In the genomic region with DNA sequence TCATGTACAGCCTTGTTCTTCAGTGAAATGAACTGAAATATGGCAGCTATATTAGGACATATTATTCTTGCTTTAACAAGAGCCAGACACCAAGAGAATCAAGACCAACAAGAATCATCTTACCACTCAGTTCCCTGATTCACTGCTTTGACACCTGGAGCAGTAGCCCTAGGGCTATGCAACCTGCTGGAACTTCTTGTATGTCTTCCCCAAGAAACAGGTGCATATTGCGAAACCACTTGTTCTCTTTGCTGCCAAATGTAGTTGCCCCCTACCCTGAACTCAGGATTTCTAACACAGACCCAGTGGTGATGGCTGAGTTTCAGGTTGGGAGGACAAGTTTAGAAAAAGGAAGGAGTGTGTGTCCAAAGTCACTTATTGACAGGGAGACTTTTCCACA, we compare ENCODE assay signal across 2 cellular contexts.
TF ChIP-seq lines count a peak whose summit lies in the region.

No MANE protein-coding gene starts in this region.

TF ChIP-seq in IMR-90, 13 proteins besides CTCF, POLR2A, EP300 and RAD21:
- TF ChIP-seq BHLHE40 (IDR thresholded peaks at IDR 0.05; ENCODE audit: low read depth, low read length) (no peak), CEBPB (IDR thresholded peaks at IDR 0.05; ENCODE audit: low read depth, low read length) (peak; percentile 66)

TF ChIP-seq in K562, 482 proteins besides CTCF, POLR2A, EP300 and RAD21:
- TF ChIP-seq CEBPB (tag; IDR thresholded peaks at IDR 0.05) (peak; percentile 79), NFRKB (IDR thresholded peaks at IDR 0.05; ENCODE audit: low read depth) (no peak), ZNF76 (CRISPR knock-in tag; IDR thresholded peaks at IDR 0.05; ENCODE audit: borderline replicate concordance) (no peak), ZBTB1 (CRISPR knock-in tag; IDR thresholded peaks at IDR 0.05; ENCODE audit: borderline replicate concordance, low read depth) (no peak), CEBPG (CRISPR knock-in tag; IDR thresholded peaks at IDR 0.05) (0 out of 2 replicates have a peak, but pooled peaks have one; percentile 43), CEBPG (tag; conservative IDR thresholded peaks at IDR 0.05 in 1 of 2, IDR thresholded peaks at IDR 0.05 in 1 of 2) (peak; percentile 31 to 60; a peak in 2 of 4 replicates)
